7 cellular contexts compared by ENCODE assay signal in the genomic region with DNA sequence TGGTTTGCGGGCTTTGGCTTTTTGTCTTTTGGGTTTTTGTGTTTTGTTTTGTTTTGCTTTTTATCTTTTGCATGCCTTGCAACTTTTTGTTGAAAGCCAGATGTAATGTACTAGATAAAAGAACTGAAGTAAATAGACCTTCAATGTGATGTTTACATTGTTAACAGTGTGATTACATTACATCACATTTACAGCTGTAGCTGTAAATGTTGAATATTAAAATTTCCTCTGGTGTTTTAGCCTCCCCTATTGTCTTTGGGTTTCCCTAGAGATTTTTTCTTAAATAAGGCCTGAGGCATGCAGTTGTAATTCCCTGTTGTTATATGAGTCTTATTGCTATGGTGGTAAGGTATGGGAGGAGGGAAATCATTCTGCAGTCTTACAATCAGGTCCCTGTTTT.
"Had no signal": no experiment of that assay in that cellular context is flagged by ENCODE, and none has a peak within 500 bp of the region (broad histone marks: within the 10 kb centered on the region; RNA-seq: fewer than 3 reads in every experiment).

No MANE protein-coding gene starts in this region.

- ATAC-seq: HepG2 had no signal

- H3K4me3 ChIP-seq: GM23248 had no signal

- H3K9me3 Mint-ChIP-seq: H9 had no signal

- H3K4me3 Mint-ChIP-seq: H9, HFFc6, IgD-negative memory B cell had no signal

- H3K27ac Mint-ChIP-seq: H9, HFFc6, IgD-negative memory B cell had no signal

- H3K4me1 Mint-ChIP-seq: H9, IgD-negative memory B cell had no signal

- H3K27ac ChIP-seq: GM23248, HL-60 had no signal

- H3K9ac ChIP-seq: GM23248 had no signal

- DNase-seq: GM23248, H9, HCEC 1CT, HFFc6 had no signal

- H2AFZ ChIP-seq: GM23248 had no signal
